10 cellular contexts compared by ENCODE assay signal in the genomic region with DNA sequence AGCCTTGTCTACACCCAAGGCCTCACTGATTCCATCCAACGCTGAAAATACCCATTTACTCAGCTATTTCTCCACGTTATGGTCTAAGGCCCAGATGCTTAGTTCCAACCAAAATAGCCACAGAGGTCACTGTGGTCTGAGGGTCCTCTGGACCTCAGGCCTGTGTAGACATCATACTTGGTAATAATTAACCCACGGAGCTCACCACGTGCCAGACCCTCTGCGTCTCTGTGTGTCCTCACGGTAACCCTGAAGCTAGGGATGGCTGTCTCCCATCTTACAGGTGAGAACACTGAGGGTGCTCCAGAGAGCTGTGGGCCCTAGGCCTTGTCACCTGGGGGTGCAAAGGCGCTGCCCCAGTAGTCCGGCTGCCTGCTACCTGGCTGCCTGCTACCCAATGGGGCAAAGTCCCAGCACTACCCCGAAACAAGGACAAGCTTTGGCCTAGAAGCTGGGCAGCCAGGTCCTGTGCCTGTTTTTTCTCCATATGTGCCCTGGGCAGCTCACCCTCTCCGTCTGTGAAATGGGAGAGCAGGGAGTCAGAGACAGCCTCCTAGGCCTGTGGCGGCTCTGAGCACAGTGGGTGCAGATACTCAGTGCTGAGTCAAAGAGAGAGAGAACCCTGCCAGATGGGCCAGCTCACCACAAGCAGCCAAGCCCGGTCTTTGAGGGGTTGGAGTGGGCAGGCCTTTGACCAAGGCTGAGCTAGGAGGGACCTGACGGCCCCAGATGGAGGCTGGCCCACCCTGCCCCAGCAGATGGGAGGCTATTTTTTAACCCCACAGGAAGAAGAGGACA. TPM values are rescaled to one million over a fixed set of nuclear protein-coding genes. Genes with fewer than 3 reads are reported as not detected.
DNase-seq lines count a peak whose midpoint lies in the region; ATAC-seq, FAIRE-seq and TF ChIP-seq lines count a peak whose summit lies in the region.
"Had no signal": no experiment of that assay in that cellular context is flagged by ENCODE, and none has a peak within 500 bp of the region (broad histone marks: within the 10 kb centered on the region; RNA-seq: fewer than 3 reads in every experiment).

No MANE protein-coding gene starts in this region.

- intact Hi-C loops in lower lobe of right lung (cut with DNase I) = no loop called here

- no peak for TF ChIP-seq CTCF in fibroblast of mammary gland (conservative IDR thresholded peaks at IDR 0.05; ENCODE audit: control insufficient read depth, insufficient read depth, low read depth, low read length)
- TF ChIP-seq CTCF in lower lobe of right lung (IDR thresholded peaks at IDR 0.05) = no peak

- FAIRE-seq in GM12892 (lab: Jason Lieb, UNC) = peak; percentile 99

- ATAC-seq in GM19463 (IDR thresholded peaks at IDR 0.05; ENCODE audit: unreplicated experiment) (peak; percentile 83), HG03196 (IDR thresholded peaks at IDR 0.05; ENCODE audit: unreplicated experiment) (peak; percentile 58), lower lobe of right lung (no peak)

- no peaks in the 10 kb centered on the region for H3K36me3 ChIP-seq in lower lobe of right lung
- H3K36me3 ChIP-seq: neutrophil had no signal

- H3K4me1 ChIP-seq in lower lobe of right lung = no peaks in the 10 kb centered on the region
- H3K4me1 ChIP-seq: testis had no signal

- no peaks in the 10 kb centered on the region for H3K27me3 ChIP-seq in lower lobe of right lung (ENCODE audit: low read depth)
- H3K27me3 ChIP-seq: neutrophil, testis had no signal

- H3K4me3 ChIP-seq in fibroblast of mammary gland (ENCODE audit: control insufficient read depth, low read depth, low read length) = no peak overlapping the region
- no peak overlapping the region for H3K4me3 ChIP-seq in lower lobe of right lung
- H3K4me3 ChIP-seq: testis had no signal

- TF ChIP-seq POLR2A in GM12892 (IDR thresholded peaks at IDR 0.05; ENCODE audit: low read depth, low read length) = peak; percentile 25; the same call in 1 of the 2 replicates

- DNase-seq in GM12892 (ENCODE audit: insufficient read length) = peak; percentile 88
- peak; percentile 53 for DNase-seq in fibroblast of mammary gland (ENCODE audit: low read depth)
- DNase-seq in lower lobe of right lung = no peak
- DNase-seq in T-helper 9 cell = no peak
- DNase-seq in Ammon's horn (ENCODE audit: low spot score) = no peak
- no peak for DNase-seq in C1 segment of cervical spinal cord (lab: John Stamatoyannopoulos, UW)
- DNase-seq: testis had no signal

- no peaks in the 10 kb centered on the region for H3K9me3 ChIP-seq in lower lobe of right lung
- H3K9me3 ChIP-seq: neutrophil, testis had no signal

- no peak overlapping the region for H3K27ac ChIP-seq in lower lobe of right lung
- H3K27ac ChIP-seq: neutrophil, testis had no signal

RNA-seq across cellular contexts. Expression of gene RUNX3, which starts 17.0 kb away (rescaled TPM):
- 38.6 TPM for polyA plus RNA-seq in GM12892 (2012; ENCODE audit: missing spikeins)
- total RNA-seq in lower lobe of right lung = 13.1 TPM

Comparison
In these comparisons a context has a peak if more than half of its experiments do, and no peak if none do; other contexts are left out.
1. DNase-seq: peak in GM12892 (single experiment) and fibroblast of mammary gland (single experiment); none in lower lobe of right lung (single experiment), T-helper 9 cell (single experiment), Ammon's horn (single experiment) and C1 segment of cervical spinal cord (0 of 14).
2. ATAC-seq: peak in GM19463 (single experiment) and HG03196 (single experiment); none in lower lobe of right lung (0 of 2).